In genomic region chr12:49018282-49019119, GRCh38 we compare ENCODE assay signal across 8 cellular contexts. TPM values are rescaled to one million over a fixed set of nuclear protein-coding genes. Genes with fewer than 3 reads are reported as not detected.
DNase-seq lines count a peak whose midpoint lies in the region; ATAC-seq, FAIRE-seq and TF ChIP-seq lines count a peak whose summit lies in the region.

TSS of gene PRKAG1 (minus strand) at chr12:49018776. CDS start at chr12:49018740, 36 bp downstream.

- TF ChIP-seq POLR2A in A549 (IDR thresholded peaks at IDR 0.05; ENCODE audit: low read length) (peak; percentile 77), GM18526 (IDR thresholded peaks at IDR 0.05; ENCODE audit: extremely low read depth, insufficient read length) (peak; percentile 89), body of pancreas (IDR thresholded peaks at IDR 0.05) (peak; percentile 78 to 94 (median 91)), gastrocnemius medialis (IDR thresholded peaks at IDR 0.05) (peak; percentile 89 to 95)

- peak within 1 kb of the TSS; percentile 83 for H3K4me3 ChIP-seq in A549
- peak within 1 kb of the TSS; percentile 73 to 83 for H3K4me3 ChIP-seq in body of pancreas
- H3K4me3 ChIP-seq in gastrocnemius medialis = peak within 1 kb of the TSS; percentile 79 to 98 (median 89)

- H3K9me3 ChIP-seq in A549 (no peaks in the 10 kb centered on the region), body of pancreas (no peaks in the 10 kb centered on the region), gastrocnemius medialis (no peaks in the 10 kb centered on the region)

- H3K4me2 ChIP-seq in A549 = peak within 1 kb of the TSS; percentile 90

- in situ Hi-C loops in gastrocnemius medialis (cut with MboI; ENCODE audit: low sequenced_read_pairs in 4 of 4) = no loop called here

- DNase-seq in A549 (ENCODE audit: low read depth in 1 of 2, low spot score in 1 of 2) (peak; percentile 98), NCI-H2107 treated with DMSO at 0.1 percent for 48 hours (lab: John Stamatoyannopoulos, UW; ENCODE audit: unreplicated experiment) (peak; percentile 88), body of pancreas (peak; percentile 94 to 96 (median 94)), iPS DF 4.7 (ENCODE audit: extremely low read depth, low spot score) (peak; percentile 93), gastrocnemius medialis (peak; percentile 92 to 96)

- 1% methylated on average over 53 of the region's 59 CpGs for WGBS in A549 (ENCODE audit: missing lambda C conversion rate)
- WGBS in body of pancreas, 2 donors = 0 to 1% methylated on average over 22 to 59 of the region's 59 CpGs

- TF ChIP-seq CTCF in A549 (IDR thresholded peaks at IDR 0.05) (peak; percentile 59), body of pancreas (IDR thresholded peaks at IDR 0.05) (peak in 4 of 7 experiments; percentile 10 to 52 (median 41)), gastrocnemius medialis (IDR thresholded peaks at IDR 0.05 in 4 of 5, conservative IDR thresholded peaks at IDR 0.05 in 1 of 5) (peak in 3 of 5 experiments; percentile 34 to 49 (median 41))

- no peak for TF ChIP-seq EP300 in A549 (IDR thresholded peaks at IDR 0.05)

- no peak for FAIRE-seq in A549 (lab: Jason Lieb, UNC)
- peak; percentile 79 for FAIRE-seq in TTC549 (lab: Jason Lieb, UNC)

- H3K27ac ChIP-seq in A549 (peak within 1 kb of the TSS; percentile 92 to 93), body of pancreas (peak within 1 kb of the TSS; percentile 79 to 91 (median 88)), gastrocnemius medialis (peak within 1 kb of the TSS; percentile 96 to 99 (median 98))

- H3K4me1 ChIP-seq in A549 (peaks cover 22% of the 10 kb centered on the region), body of pancreas (peaks cover 17% of the 10 kb centered on the region), gastrocnemius medialis (peaks cover 37 to 43% of the 10 kb centered on the region in 2 donors)

- POLR2A ChIA-PET in A549 (lab: Yijun Ruan, JAX) = interaction anchor here (0.6 to 1.0 kb wide), 3 partner anchors 18 to 113 kb away, joined by 3 to 9 read pairs (median 5); partner anchors contain the start of gene TUBA1B

- CTCF ChIA-PET in A549 (lab: Yijun Ruan, JAX) = interaction anchor here (0.8 to 77.5 kb wide), 18 partner anchors 8 to 190 kb away, joined by 3 to 2584 read pairs (median 4); partner anchors contain the start of genes ARF3, DDN, FKBP11 and WNT1

- TF ChIP-seq RAD21 in A549 (conservative IDR thresholded peaks at IDR 0.05 in 1 of 2, IDR thresholded peaks at IDR 0.05 in 1 of 2) = peak; percentile 18 to 28; a peak in 1 of 5 replicates

- H3K27me3 ChIP-seq in body of pancreas (no peaks in the 10 kb centered on the region), gastrocnemius medialis (no peaks in the 10 kb centered on the region)

- intact Hi-C loops in body of pancreas (cut with DNase I) (no loop called here), gastrocnemius medialis (cut with DNase I; ENCODE audit: low total_unique reads) (loop anchor here (1.0 to 5.0 kb wide), 3 partner anchors 38 to 301 kb away; partner anchors contain the start of genes CCNT1 and LMBR1L)

- H3K36me3 ChIP-seq in body of pancreas (replicated peaks in 1 of 2; ENCODE audit: insufficient read depth in 1 of 2, low read depth in 2 of 2) (peaks cover 0 to 13% of the 10 kb centered on the region in 2 donors), gastrocnemius medialis (peaks cover 0 to 26% of the 10 kb centered on the region in 2 donors)

- peak; percentile 87 to 92 for ATAC-seq in A549
- peak; percentile 90 for ATAC-seq in HG03066 (IDR thresholded peaks at IDR 0.05; ENCODE audit: low read depth, unreplicated experiment)
- ATAC-seq in body of pancreas = peak; percentile 97
- ATAC-seq in gastrocnemius medialis = peak; percentile 74 to 82

TF ChIP-seq in A549, 52 proteins besides CTCF, POLR2A, EP300 and RAD21 (continues in another document):
- 0 out of 2 replicates have a peak, but pooled peaks have one; percentile 45 for TF ChIP-seq GATA3 (IDR thresholded peaks at IDR 0.05; ENCODE audit: borderline replicate concordance)
- TF ChIP-seq CBX8 (IDR thresholded peaks at IDR 0.05) = no peak
- TF ChIP-seq MAZ (IDR thresholded peaks at IDR 0.05; ENCODE audit: borderline replicate concordance, low read depth, low read length) = peak; percentile 87
- TF ChIP-seq USF2 (IDR thresholded peaks at IDR 0.05) = 0 out of 2 replicates have a peak, but pooled peaks have one; percentile 2
- TF ChIP-seq MYC (IDR thresholded peaks at IDR 0.05; ENCODE audit: borderline replicate concordance, low read length) = no peak
- no peak for TF ChIP-seq EHMT2 (IDR thresholded peaks at IDR 0.05; ENCODE audit: low read depth)
- TF ChIP-seq BHLHE40 (IDR thresholded peaks at IDR 0.05; ENCODE audit: low read depth, low read length) = no peak
- TF ChIP-seq POLR2AphosphoS2 (conservative IDR thresholded peaks at IDR 0.05; ENCODE audit: low read length) = peak; percentile 85
- TF ChIP-seq REST (IDR thresholded peaks at IDR 0.05) = no peak; the same call in 1 of the 2 replicates
- TF ChIP-seq HOXA7 (CRISPR knock-in tag; IDR thresholded peaks at IDR 0.05) = 0 out of 2 replicates have a peak, but pooled peaks have one; percentile 51
- TF ChIP-seq NFE2L2 (conservative IDR thresholded peaks at IDR 0.05; ENCODE audit: low read length) = 0 out of 2 replicates have a peak, but pooled peaks have one; percentile 14
- TF ChIP-seq CHD4 (IDR thresholded peaks at IDR 0.05; ENCODE audit: borderline replicate concordance) = no peak
- TF ChIP-seq MAX (IDR thresholded peaks at IDR 0.05) = peak; percentile 88
- no peak for TF ChIP-seq TP53 (CRISPR knock-in tag; IDR thresholded peaks at IDR 0.05)
- no peak for TF ChIP-seq ZFP36 (IDR thresholded peaks at IDR 0.05; ENCODE audit: borderline replicate concordance, partially characterized antibody)
- peak; percentile 91 to 98 for TF ChIP-seq JUN (IDR thresholded peaks at IDR 0.05)
- no peak for TF ChIP-seq HDAC2 (IDR thresholded peaks at IDR 0.05)
- peak; percentile 61; the same call in 1 of the 2 replicates for TF ChIP-seq RFX5 (IDR thresholded peaks at IDR 0.05)
- no peak for TF ChIP-seq NPAS2 (CRISPR knock-in tag; IDR thresholded peaks at IDR 0.05; ENCODE audit: borderline replicate concordance)
- peak; percentile 62; the same call in 1 of the 2 replicates for TF ChIP-seq HOXB5 (CRISPR knock-in tag; IDR thresholded peaks at IDR 0.05)
- TF ChIP-seq HEYL (CRISPR knock-in tag; IDR thresholded peaks at IDR 0.05) = no peak
- 0 out of 2 replicates have a peak, but pooled peaks have one; percentile 9 for TF ChIP-seq RARB (CRISPR knock-in tag; IDR thresholded peaks at IDR 0.05)
- no peak for TF ChIP-seq JUNB (IDR thresholded peaks at IDR 0.05)
- no peak for TF ChIP-seq ZC3H11A (IDR thresholded peaks at IDR 0.05)
- peak in 1 of 2 experiments; percentile 24; a peak in 1 of 4 replicates for TF ChIP-seq CEBPB (IDR thresholded peaks at IDR 0.05)
- TF ChIP-seq SMC3 (IDR thresholded peaks at IDR 0.05) = no peak
- TF ChIP-seq RCOR1 (IDR thresholded peaks at IDR 0.05; ENCODE audit: low read depth, low read length) = no peak
- TF ChIP-seq MAFK (IDR thresholded peaks at IDR 0.05; ENCODE audit: partially characterized antibody) = no peak
- TF ChIP-seq KDM1A (IDR thresholded peaks at IDR 0.05; ENCODE audit: low read depth) = no peak
- no peak for TF ChIP-seq NR3C1 (IDR thresholded peaks at IDR 0.05)
- no peak for TF ChIP-seq HOXB13 (CRISPR knock-in tag; IDR thresholded peaks at IDR 0.05; ENCODE audit: low read depth)

RNA-seq across cellular contexts. Expression of gene PRKAG1, which starts in this region (rescaled TPM):
- 100 and 117 TPM in 2 replicates for polyA plus RNA-seq in A549 (2011; rRNA removed)
- 31.5 and 35.2 TPM in 2 replicates for polyA plus RNA-seq in A549 (2012; cell fraction: cytosol; rRNA removed)
- 18.3 and 29.2 TPM in 2 replicates for polyA plus RNA-seq in A549 (2012; cell fraction: nucleus; rRNA removed)
- polyA plus RNA-seq in A549 (2017; fragmentation: RNase III; extraction: RNeasy Plus Mini Kit Qiagen cat#74134 plus additional on column Dnase treatment) = 40.0 to 42.8 TPM (median 41.9 TPM) in 3 replicates
- polyA minus RNA-seq in A549 (2011; rRNA and poly(A)+ RNA removed) = 31.8 and 33.6 TPM in 2 replicates
- 10 to 100 TPM; 25.4 to 26.4 TPM for total RNA-seq in body of pancreas
- total RNA-seq in gastrocnemius medialis = 10 to 100 TPM; 67.4 to 97.7 (median 83.9) TPM

Comparison
In these comparisons a context has a peak if more than half of its experiments do, and no peak if none do; other contexts are left out.
1. Peak in every context shown above with its lines: DNase-seq, ATAC-seq, H3K4me3 ChIP-seq and H3K27ac ChIP-seq.